In the genomic region with DNA sequence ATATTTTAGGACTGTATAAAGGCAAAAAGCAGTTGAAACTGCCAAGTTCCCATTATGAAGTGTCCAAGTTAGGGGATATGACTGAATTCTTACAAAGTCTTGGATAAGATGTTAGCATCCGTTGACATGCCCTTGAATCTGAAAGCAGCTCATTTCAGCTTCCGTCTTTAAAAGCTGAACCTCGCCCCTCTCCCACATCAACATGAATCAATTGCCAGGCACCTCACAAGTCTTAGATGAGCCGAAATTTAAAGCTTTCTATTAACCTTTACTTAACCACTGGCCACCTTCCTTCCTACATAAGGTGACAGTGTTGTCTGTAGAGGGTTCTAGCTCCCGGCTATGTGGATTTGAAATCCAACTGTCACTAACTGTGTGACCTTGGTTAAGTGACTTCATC, we compare ENCODE assay signal across 8 cellular contexts. TPM values are rescaled to one million over a fixed set of nuclear protein-coding genes. Genes with fewer than 3 reads are reported as not detected.
DNase-seq lines count a peak whose midpoint lies in the region; ATAC-seq, FAIRE-seq and TF ChIP-seq lines count a peak whose summit lies in the region.

No MANE protein-coding gene starts in this region.

- H3K9ac ChIP-seq in HCT116 (ENCODE audit: low read length): peak overlapping the region; percentile 95
- peak overlapping the region; percentile 51 to 83 for H3K9ac ChIP-seq in kidney (ENCODE audit: low read length in 2 of 2)

- H3K27me3 Mint-ChIP-seq in activated naive CD8-positive, alpha-beta T cell: no peaks in the 10 kb centered on the region

- no peaks in the 10 kb centered on the region for H3K27me3 ChIP-seq in HCT116 (ENCODE audit: insufficient read depth, low read length)

- H3K4me2 ChIP-seq in HCT116 (ENCODE audit: low read length): peak overlapping the region; percentile 95

- H3K79me2 ChIP-seq in HCT116 (ENCODE audit: insufficient read depth, low read length): peaks cover 69% of the 10 kb centered on the region

- H2AFZ ChIP-seq in HCT116 (ENCODE audit: low read depth, low read length, poor library complexity, severe bottlenecking): no peak overlapping the region

- no peaks in the 10 kb centered on the region for H3K9me3 Mint-ChIP-seq in activated naive CD8-positive, alpha-beta T cell (ENCODE audit: low read depth)

- H3K36me3 Mint-ChIP-seq in activated naive CD8-positive, alpha-beta T cell: peaks cover 3% of the 10 kb centered on the region

- CTCF ChIA-PET in HCT116 (lab: Charles Lee): no interaction called here

- H4K20me1 ChIP-seq in HCT116 (ENCODE audit: insufficient read depth): peaks cover 49% of the 10 kb centered on the region

- FAIRE-seq in kidney (lab: Jason Lieb, UNC): no peak

- TF ChIP-seq CTCF in 22Rv1 (IDR thresholded peaks at IDR 0.05) (no peak), HCT116 (IDR thresholded peaks at IDR 0.05 in 2 of 3, conservative IDR thresholded peaks at IDR 0.05 in 1 of 3; ENCODE audit: borderline replicate concordance in 1 of 3, insufficient read depth in 1 of 3, low read depth in 2 of 3, low read length in 2 of 3) (no peak), kidney (IDR thresholded peaks at IDR 0.05; ENCODE audit: borderline replicate concordance, extremely low read depth, insufficient read depth) (no peak)

- no peak for DNase-seq in HCT116 (ENCODE audit: low read depth, low spot score)
- DNase-seq in kidney: no peak
- DNase-seq in substantia nigra (lab: John Stamatoyannopoulos, UW): no peak
- no peak for DNase-seq in activated CD4-positive, CD25-positive, alpha-beta regulatory T cell treated with anti-CD3 and anti-CD28 coated beads, Interleukin-2, amount 50 U/mL, for 72 hours

- peak overlapping the region; percentile 80 to 89 for H3K4me3 ChIP-seq in HCT116 (replicated peaks in 1 of 2; ENCODE audit: low read depth in 1 of 2, low read length in 2 of 2)
- peak overlapping the region; percentile 79 to 91 for H3K4me3 ChIP-seq in kidney (ENCODE audit: low read length in 2 of 2)

- peaks cover 22 to 45% of the 10 kb centered on the region in 2 experiments for H3K4me1 ChIP-seq in HCT116 (ENCODE audit: control insufficient read depth in 1 of 2, insufficient read depth in 2 of 2, low read length in 2 of 2)
- H3K4me1 ChIP-seq in kidney (ENCODE audit: control insufficient read depth in 1 of 2, insufficient read depth in 1 of 2, low read depth in 1 of 2, low read length in 2 of 2): peaks cover 12 to 15% of the 10 kb centered on the region in 2 donors

- H3K27ac Mint-ChIP-seq in activated naive CD8-positive, alpha-beta T cell: peak overlapping the region; percentile 98

- RAD21 ChIA-PET in HCT116 (lab: Charles Lee; ENCODE audit: low non-redundant PET in 1 of 2, low total read pairs in 2 of 2, uncharacterized antibody in 2 of 2, unreplicated experiment in 2 of 2): no interaction called here

- BruUV-seq in HCT116 (replicated peaks; lab: Mats Ljungman, UMichigan): TSS peak; percentile 51

- H3K9me3 ChIP-seq in HCT116 (ENCODE audit: control insufficient read depth in 1 of 2, insufficient read depth in 1 of 2, low read depth in 1 of 2, low read length in 2 of 2) (no peaks in the 10 kb centered on the region), kidney (ENCODE audit: control insufficient read depth in 1 of 2, low read length in 2 of 2) (no peaks in the 10 kb centered on the region)

- H3K9me2 ChIP-seq in HCT116 (ENCODE audit: insufficient read depth): no peaks in the 10 kb centered on the region

- no peak for ATAC-seq in HCT116
- no peak for ATAC-seq in GM19023 (IDR thresholded peaks at IDR 0.05; ENCODE audit: unreplicated experiment)
- no peak for ATAC-seq in GM21529 (IDR thresholded peaks at IDR 0.05; ENCODE audit: unreplicated experiment)

- H3K4me3 Mint-ChIP-seq in activated naive CD8-positive, alpha-beta T cell: peak overlapping the region; percentile 99

- H3K36me3 ChIP-seq in HCT116 (ENCODE audit: control insufficient read depth in 1 of 2, insufficient read depth in 2 of 2, low read length in 2 of 2) (peaks cover 4 to 19% of the 10 kb centered on the region in 2 experiments), kidney (ENCODE audit: control insufficient read depth in 1 of 2, insufficient read depth in 2 of 2, low read length in 2 of 2) (no peaks in the 10 kb centered on the region)

- TF ChIP-seq POLR2A in HCT116 (IDR thresholded peaks at IDR 0.05; ENCODE audit: borderline replicate concordance, extremely low read depth, insufficient read depth, insufficient read length): no peak

- intact Hi-C loops in HCT116 (cut with micrococcal nuclease) (loop anchor here (10.0 kb wide), 1 partner anchor 573 kb away; no protein-coding TSS in a partner anchor), kidney (cut with DNase I) (no loop called here)

- TF ChIP-seq RAD21 in HCT116 (IDR thresholded peaks at IDR 0.05; ENCODE audit: low read depth): no peak

- peak overlapping the region; percentile 74 for H3K27ac ChIP-seq in 22Rv1
- H3K27ac ChIP-seq in HCT116 (ENCODE audit: low read depth, low read length): no peak overlapping the region
- H3K27ac ChIP-seq in kidney (ENCODE audit: low read depth in 2 of 2, low read length in 2 of 2): peak overlapping the region in 1 of 2 donors; percentile 38
- H3K27ac ChIP-seq in substantia nigra (ENCODE audit: low read depth, low read length, poor library complexity, severe bottlenecking): peak overlapping the region; percentile 93

- H3K4me1 Mint-ChIP-seq in activated naive CD8-positive, alpha-beta T cell (ENCODE audit: low read depth): peaks cover 53% of the 10 kb centered on the region

- POLR2A ChIA-PET in HCT116 (lab: Charles Lee): no interaction called here

TF ChIP-seq in HCT116, 20 proteins besides CTCF, POLR2A, EP300 and RAD21:
- TF ChIP-seq CEBPB (IDR thresholded peaks at IDR 0.05; ENCODE audit: low read depth) (no peak), ZNF274 (IDR thresholded peaks at IDR 0.05; ENCODE audit: low read depth, low read length) (no peak), SP1 (IDR thresholded peaks at IDR 0.05; ENCODE audit: low read depth) (no peak), EZH2phosphoT487 (IDR thresholded peaks at IDR 0.05; ENCODE audit: borderline replicate concordance) (no peak), SRF (IDR thresholded peaks at IDR 0.05; ENCODE audit: low read depth) (no peak), CBX3 (IDR thresholded peaks at IDR 0.05; ENCODE audit: low read depth) (no peak), EGR1 (IDR thresholded peaks at IDR 0.05; ENCODE audit: low read depth) (no peak), ZFX (IDR thresholded peaks at IDR 0.05) (no peak), YY1 (IDR thresholded peaks at IDR 0.05; ENCODE audit: extremely low read depth, insufficient replicate concordance, low read depth, low read length) (no peak), TCF7L2 (IDR thresholded peaks at IDR 0.05; ENCODE audit: borderline replicate concordance, extremely low read depth, insufficient read depth, insufficient read length) (no peak), POLR2AphosphoS5 (IDR thresholded peaks at IDR 0.05; ENCODE audit: low read depth, low read length) (no peak; the same call in 1 of the 2 replicates), SIN3A (IDR thresholded peaks at IDR 0.05; ENCODE audit: low read depth) (no peak)
- TF ChIP-seq, protein P1, sequence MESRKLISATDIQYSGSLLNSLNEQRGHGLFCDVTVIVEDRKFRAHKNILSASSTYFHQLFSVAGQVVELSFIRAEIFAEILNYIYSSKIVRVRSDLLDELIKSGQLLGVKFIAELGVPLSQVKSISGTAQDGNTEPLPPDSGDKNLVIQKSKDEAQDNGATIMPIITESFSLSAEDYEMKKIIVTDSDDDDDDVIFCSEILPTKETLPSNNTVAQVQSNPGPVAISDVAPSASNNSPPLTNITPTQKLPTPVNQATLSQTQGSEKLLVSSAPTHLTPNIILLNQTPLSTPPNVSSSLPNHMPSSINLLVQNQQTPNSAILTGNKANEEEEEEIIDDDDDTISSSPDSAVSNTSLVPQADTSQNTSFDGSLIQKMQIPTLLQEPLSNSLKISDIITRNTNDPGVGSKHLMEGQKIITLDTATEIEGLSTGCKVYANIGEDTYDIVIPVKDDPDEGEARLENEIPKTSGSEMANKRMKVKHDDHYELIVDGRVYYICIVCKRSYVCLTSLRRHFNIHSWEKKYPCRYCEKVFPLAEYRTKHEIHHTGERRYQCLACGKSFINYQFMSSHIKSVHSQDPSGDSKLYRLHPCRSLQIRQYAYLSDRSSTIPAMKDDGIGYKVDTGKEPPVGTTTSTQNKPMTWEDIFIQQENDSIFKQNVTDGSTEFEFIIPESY (IDR thresholded peaks at IDR 0.05; ENCODE audit: extremely low read depth, insufficient replicate concordance, low read length): no peak

RNA-seq across cellular contexts. Expression of a gene that starts 1.3 kb away (rescaled TPM):
- total RNA-seq in HCT116 (2021; ENCODE audit: unreplicated experiment) (248 TPM), kidney (82.3 TPM)
- polyA plus RNA-seq in HCT116 (2012): 126 and 174 TPM in 2 replicates
- 57.0 TPM for polyA plus RNA-seq in kidney (ENCODE audit: insufficient read depth, low read depth, low replicate concordance)

RNA-seq across cellular contexts. Expression of a gene that starts 52.5 kb away (rescaled TPM):
- 0.15 TPM for total RNA-seq in HCT116 (2021; ENCODE audit: unreplicated experiment)
- polyA plus RNA-seq in HCT116 (2012): 0.19 and 0.31 TPM in 2 replicates
- 7.1 TPM for total RNA-seq in kidney
- 4.7 TPM for polyA plus RNA-seq in kidney (ENCODE audit: insufficient read depth, low read depth, low replicate concordance)
